In genomic region chr20:19885981-19886665, GRCh38 we compare ENCODE assay signal across 10 cellular contexts.
A peak's percentile ranks its signal among the peaks of the same experiment; 100 is the strongest.
DNase-seq lines count a peak whose midpoint lies in the region; ATAC-seq and TF ChIP-seq lines count a peak whose summit lies in the region.
"Had no signal": no experiment of that assay in that cellular context is flagged by ENCODE, and none has a peak within 500 bp of the region (broad histone marks: within the 10 kb centered on the region; RNA-seq: fewer than 3 reads in every experiment).

No MANE protein-coding gene starts in this region.

- H3K4me2 ChIP-seq in OCI-LY7 (ENCODE audit: low read length), result no peak overlapping the region

- no peaks in the 10 kb centered on the region for H3K9me2 ChIP-seq in OCI-LY7 (ENCODE audit: insufficient read depth, low read length)

- H3K27ac Mint-ChIP-seq in osteocyte (ENCODE audit: unreplicated experiment), result peak overlapping the region; percentile 45
- H3K27ac Mint-ChIP-seq: activated T-cell treated with anti-CD3 and anti-CD28 coated beads, Interleukin-2, amount 50 U/mL, for 24 hours had no signal

- intact Hi-C loops in Panc1 (cut with micrococcal nuclease; ENCODE audit: unreplicated experiment) (loop anchor here (2.0 to 5.0 kb wide), 4 partner anchors 71 to 194 kb away; no protein-coding TSS in a partner anchor), posterior vena cava (cut with DNase I) (loop anchor here in 1 of 2 donors (10.0 kb wide), 1 partner anchor 101 kb away; no protein-coding TSS in a partner anchor), OCI-LY7 (cut with micrococcal nuclease; ENCODE audit: unreplicated experiment) (loop anchor here (5.0 to 10.0 kb wide), 2 partner anchors 99 to 191 kb away; no protein-coding TSS in a partner anchor)

- H3K9me3 Mint-ChIP-seq in osteocyte (ENCODE audit: unreplicated experiment), result peaks cover 3% of the 10 kb centered on the region
- H3K9me3 Mint-ChIP-seq: activated T-cell treated with anti-CD3 and anti-CD28 coated beads, Interleukin-2, amount 50 U/mL, for 24 hours; neural crest cell had no signal

- H3K9me3 ChIP-seq in Panc1 (ENCODE audit: control insufficient read depth, insufficient read depth, low read depth, low read length), result no peaks in the 10 kb centered on the region
- H3K9me3 ChIP-seq in OCI-LY7 (ENCODE audit: low read length), result no peaks in the 10 kb centered on the region

- DNase-seq in BJ (ENCODE audit: low read depth), result no peak
- no peak for DNase-seq in Panc1 (ENCODE audit: low read depth, low spot score)
- DNase-seq in fibroblast of mammary gland (ENCODE audit: low read depth), result peak; percentile 63
- DNase-seq in osteocyte (ENCODE audit: extremely low spot score, unreplicated experiment), result no peak
- no peak for DNase-seq in posterior vena cava (ENCODE audit: low spot score)
- DNase-seq in OCI-LY7 (ENCODE audit: low spot score), result no peak
- no peak for DNase-seq in NCI-H2081 treated with DMSO at 0.1 percent for 48 hours (lab: John Stamatoyannopoulos, UW)
- DNase-seq: activated T-cell treated with anti-CD3 and anti-CD28 coated beads, Interleukin-2, amount 50 U/mL, for 24 hours had no signal

- no peak overlapping the region for H3K4me3 Mint-ChIP-seq in osteocyte (ENCODE audit: unreplicated experiment)
- H3K4me3 Mint-ChIP-seq: activated T-cell treated with anti-CD3 and anti-CD28 coated beads, Interleukin-2, amount 50 U/mL, for 24 hours; neural crest cell had no signal

- H3K4me1 ChIP-seq in Panc1 (ENCODE audit: control insufficient read depth, insufficient read depth, low read length), result peaks cover 50% of the 10 kb centered on the region
- no peaks in the 10 kb centered on the region for H3K4me1 ChIP-seq in OCI-LY7 (ENCODE audit: insufficient read depth, low read length, poor library complexity, severe bottlenecking)

- H3K4me1 Mint-ChIP-seq in osteocyte (ENCODE audit: unreplicated experiment), result peaks cover 50% of the 10 kb centered on the region

- ATAC-seq in Panc1 (peak; percentile 70), GM19395 (IDR thresholded peaks at IDR 0.05; ENCODE audit: unreplicated experiment) (no peak)

- H3K79me2 ChIP-seq in OCI-LY7 (ENCODE audit: insufficient read depth, low read depth, low read length), result no peaks in the 10 kb centered on the region

- no peak overlapping the region for H2AFZ ChIP-seq in OCI-LY7 (ENCODE audit: low read length)

- CTCF ChIA-PET in BJ (lab: Yijun Ruan, JAX) (interaction anchor here (0.6 to 1.1 kb wide), 3 partner anchors 17 to 198 kb away, joined by 3 read pairs; no protein-coding TSS in a partner anchor), Panc1 (lab: Charles Lee) (interaction anchor here (0.6 to 1.3 kb wide), 10 partner anchors 34 to 258 kb away, joined by 3 to 13 read pairs (median 6); no protein-coding TSS in a partner anchor), OCI-LY7 (lab: Charles Lee; ENCODE audit: unreplicated experiment) (no interaction called here)

- BruUV-seq in Panc1 (replicated peaks; lab: Mats Ljungman, UMichigan) (no TSS peak), OCI-LY7 (replicated peaks; lab: Mats Ljungman, UMichigan) (no TSS peak)

- H3K27me3 ChIP-seq in BJ (ENCODE audit: control insufficient read depth, insufficient read depth, low read length) (no peaks in the 10 kb centered on the region), Panc1 (ENCODE audit: control insufficient read depth, insufficient read depth, low read length) (no peaks in the 10 kb centered on the region)

- POLR2A ChIA-PET in BJ (lab: Charles Lee) (no interaction called here), Panc1 (lab: Charles Lee) (interaction anchor here (0.8 kb wide), 1 partner anchor 138 kb away, joined by 15 read pairs; no protein-coding TSS in a partner anchor), OCI-LY7 (lab: Charles Lee) (interaction anchor here (0.7 kb wide), 1 partner anchor 55 kb away, joined by 3 read pairs; no protein-coding TSS in a partner anchor)

- 0 out of 2 replicates have a peak overlapping the region, but pooled peaks have one; percentile 6 for H3K4me3 ChIP-seq in BJ (ENCODE audit: low read depth, low read length)
- H3K4me3 ChIP-seq in Panc1 (ENCODE audit: low read depth in 2 of 2, low read length in 2 of 2), result peak overlapping the region; percentile 45 to 71
- no peak overlapping the region for H3K4me3 ChIP-seq in fibroblast of mammary gland (ENCODE audit: control insufficient read depth, low read depth, low read length)
- no peak overlapping the region for H3K4me3 ChIP-seq in OCI-LY7 (ENCODE audit: low read depth, low read length, poor library complexity, severe bottlenecking)

- H4K20me1 ChIP-seq in OCI-LY7 (ENCODE audit: insufficient read depth, low read length), result no peaks in the 10 kb centered on the region

- TF ChIP-seq CTCF in BJ (IDR thresholded peaks at IDR 0.05; ENCODE audit: insufficient read depth, low read depth, low read length), result no peak
- no peak for TF ChIP-seq CTCF in Panc1 (IDR thresholded peaks at IDR 0.05)
- no peak for TF ChIP-seq CTCF in fibroblast of mammary gland (conservative IDR thresholded peaks at IDR 0.05; ENCODE audit: control insufficient read depth, insufficient read depth, low read depth, low read length)
- no peak for TF ChIP-seq CTCF in osteocyte (IDR thresholded peaks at IDR 0.05)
- no peak for TF ChIP-seq CTCF in OCI-LY7 (conservative IDR thresholded peaks at IDR 0.05; ENCODE audit: low read length)

- in situ Hi-C loops in Panc1 (cut with HindIII; ENCODE audit: low pct_unique_long_range_greater_than_20kb, low sequenced_read_pairs), result no loop called here

- no peaks in the 10 kb centered on the region for H3K27me3 Mint-ChIP-seq in osteocyte (ENCODE audit: unreplicated experiment)

- peak overlapping the region; percentile 98 for H3K27ac ChIP-seq in Panc1 (ENCODE audit: low read length)
- H3K27ac ChIP-seq in OCI-LY7 (ENCODE audit: low read depth, low read length, poor library complexity, severe bottlenecking), result no peak overlapping the region

- H3K36me3 Mint-ChIP-seq in osteocyte (ENCODE audit: unreplicated experiment), result peaks cover 15% of the 10 kb centered on the region

- H3K36me3 ChIP-seq in BJ (ENCODE audit: control insufficient read depth, insufficient read depth, low read length) (no peaks in the 10 kb centered on the region; the same call in 1 of the 2 replicates), Panc1 (ENCODE audit: control insufficient read depth, insufficient read depth, low read length) (no peaks in the 10 kb centered on the region; the same call in 1 of the 2 replicates), OCI-LY7 (ENCODE audit: insufficient read depth, low read length) (no peaks in the 10 kb centered on the region)

Comparison
In these comparisons a context has a peak if more than half of its experiments do, and no peak if none do; other contexts are left out.
1. H3K4me3 ChIP-seq: peak in BJ (single experiment) and Panc1 (2 of 2); none in fibroblast of mammary gland (single experiment) and OCI-LY7 (single experiment).